In the genomic region with DNA sequence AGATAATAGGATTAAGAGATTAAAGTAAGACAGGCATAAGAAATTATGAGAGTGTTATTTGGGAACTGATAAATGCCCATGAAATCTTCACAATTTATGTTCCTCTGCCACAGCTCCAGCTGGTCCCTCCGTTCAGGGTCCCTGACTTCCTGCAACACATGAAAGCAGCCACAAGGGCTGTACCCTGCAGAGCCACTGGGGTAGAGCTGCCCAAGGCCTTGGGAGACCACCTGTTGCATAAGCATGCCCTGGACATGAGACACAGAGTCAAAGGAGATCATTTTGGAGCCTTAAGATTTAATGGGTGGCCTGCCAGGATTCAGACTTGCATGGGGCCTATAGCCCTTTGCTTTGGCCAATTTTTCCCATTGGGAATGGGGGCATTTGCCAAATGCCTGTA, we compare ENCODE assay signal across 21 cellular contexts. TPM values are rescaled to one million over a fixed set of nuclear protein-coding genes. Genes with fewer than 3 reads are reported as not detected.
"Had no signal": no experiment of that assay in that cellular context is flagged by ENCODE, and none has a peak within 500 bp of the region (broad histone marks: within the 10 kb centered on the region; RNA-seq: fewer than 3 reads in every experiment).

No MANE protein-coding gene starts in this region.

RNA-seq across cellular contexts. Expression of a gene that starts 10.7 kb away (rescaled TPM):
- total RNA-seq: activated naive CD4-positive, alpha-beta T cell treated with anti-CD3 and anti-CD28 coated beads for 36 hours; activated naive CD4-positive, alpha-beta T cell treated with anti-CD3 and anti-CD28 coated beads, Interleukin-2, amount 50 U/mL, for 72 hours; activated naive CD8-positive, alpha-beta T cell treated with anti-CD3 and anti-CD28 coated beads for 36 hours; activated naive CD8-positive, alpha-beta T cell treated with anti-CD3 and anti-CD28 coated beads, Interleukin-2, amount 10 ng/mL, durations not matched to agents 7 days and 5 days; activated T-cell treated with anti-CD3 and anti-CD28 coated beads, Interleukin-2, amount 50 U/mL, for 4 hours; activated T-cell treated with anti-CD3 and anti-CD28 coated beads, Interleukin-2, amount 50 U/mL, for 72 hours; activated T-helper 1 cell treated with anti-CD3 and anti-CD28 coated beads, Interleukin-12 subunit alpha, Interleukin-12 subunit beta, Interleukin-2, Interleukin-4 antibody, amounts not matched to agents 30 ng/mL and 10 ng/mL and 1 ng/mL, durations not matched to agents 14 hours and 24 hours and 36 hours; activated T-helper 17 cell treated with anti-CD3 and anti-CD28 coated beads, Interleukin-2, amount 50 U/mL, for 72 hours; activated T-helper 2 cell treated with anti-CD3 and anti-CD28 coated beads, Interferon-gamma antibody, Interleukin-2, Interleukin-4, amounts not matched to agents 10 μg/mL and 5 μg/mL and 100 μg/mL, durations not matched to agents 14 hours and 24 hours and 36 hours; adrenal gland; aorta; ascending aorta; astrocyte; body of pancreas; breast epithelium; bronchial epithelial cell; cardiac muscle cell; cardiac septum; cerebellum; chondrocyte had no signal
- polyA plus RNA-seq: aorta, cardiac muscle cell had no signal

RNA-seq across cellular contexts. Expression of a gene that starts 37.9 kb away (rescaled TPM):
- total RNA-seq: activated naive CD4-positive, alpha-beta T cell treated with anti-CD3 and anti-CD28 coated beads for 36 hours; activated naive CD4-positive, alpha-beta T cell treated with anti-CD3 and anti-CD28 coated beads, Interleukin-2, amount 50 U/mL, for 72 hours; activated naive CD8-positive, alpha-beta T cell treated with anti-CD3 and anti-CD28 coated beads for 36 hours; activated naive CD8-positive, alpha-beta T cell treated with anti-CD3 and anti-CD28 coated beads, Interleukin-2, amount 10 ng/mL, durations not matched to agents 7 days and 5 days; activated T-cell treated with anti-CD3 and anti-CD28 coated beads, Interleukin-2, amount 50 U/mL, for 4 hours; activated T-cell treated with anti-CD3 and anti-CD28 coated beads, Interleukin-2, amount 50 U/mL, for 72 hours; activated T-helper 1 cell treated with anti-CD3 and anti-CD28 coated beads, Interleukin-12 subunit alpha, Interleukin-12 subunit beta, Interleukin-2, Interleukin-4 antibody, amounts not matched to agents 30 ng/mL and 10 ng/mL and 1 ng/mL, durations not matched to agents 14 hours and 24 hours and 36 hours; activated T-helper 17 cell treated with anti-CD3 and anti-CD28 coated beads, Interleukin-2, amount 50 U/mL, for 72 hours; activated T-helper 2 cell treated with anti-CD3 and anti-CD28 coated beads, Interferon-gamma antibody, Interleukin-2, Interleukin-4, amounts not matched to agents 10 μg/mL and 5 μg/mL and 100 μg/mL, durations not matched to agents 14 hours and 24 hours and 36 hours; aorta; ascending aorta; astrocyte; body of pancreas; breast epithelium; bronchial epithelial cell; cardiac muscle cell; cardiac septum; cerebellum; chondrocyte had no signal
- polyA plus RNA-seq: adipose tissue, adrenal gland, aorta, cardiac muscle cell had no signal

RNA-seq across cellular contexts. Expression of a gene that starts 56.2 kb away (rescaled TPM):
- total RNA-seq: activated naive CD4-positive, alpha-beta T cell treated with anti-CD3 and anti-CD28 coated beads for 36 hours; activated naive CD4-positive, alpha-beta T cell treated with anti-CD3 and anti-CD28 coated beads, Interleukin-2, amount 50 U/mL, for 72 hours; activated naive CD8-positive, alpha-beta T cell treated with anti-CD3 and anti-CD28 coated beads for 36 hours; activated naive CD8-positive, alpha-beta T cell treated with anti-CD3 and anti-CD28 coated beads, Interleukin-2, amount 10 ng/mL, durations not matched to agents 7 days and 5 days; activated T-cell treated with anti-CD3 and anti-CD28 coated beads, Interleukin-2, amount 50 U/mL, for 4 hours; activated T-cell treated with anti-CD3 and anti-CD28 coated beads, Interleukin-2, amount 50 U/mL, for 72 hours; activated T-helper 1 cell treated with anti-CD3 and anti-CD28 coated beads, Interleukin-12 subunit alpha, Interleukin-12 subunit beta, Interleukin-2, Interleukin-4 antibody, amounts not matched to agents 30 ng/mL and 10 ng/mL and 1 ng/mL, durations not matched to agents 14 hours and 24 hours and 36 hours; activated T-helper 17 cell treated with anti-CD3 and anti-CD28 coated beads, Interleukin-2, amount 50 U/mL, for 72 hours; activated T-helper 2 cell treated with anti-CD3 and anti-CD28 coated beads, Interferon-gamma antibody, Interleukin-2, Interleukin-4, amounts not matched to agents 10 μg/mL and 5 μg/mL and 100 μg/mL, durations not matched to agents 14 hours and 24 hours and 36 hours; adrenal gland; aorta; ascending aorta; astrocyte; body of pancreas; bronchial epithelial cell; cardiac muscle cell; cardiac septum; chondrocyte had no signal
- polyA plus RNA-seq: adipose tissue, adrenal gland, aorta, cardiac muscle cell had no signal

RNA-seq across cellular contexts. Expression of a gene that starts 58.8 kb away (rescaled TPM):
- total RNA-seq: activated naive CD4-positive, alpha-beta T cell treated with anti-CD3 and anti-CD28 coated beads for 36 hours; activated naive CD4-positive, alpha-beta T cell treated with anti-CD3 and anti-CD28 coated beads, Interleukin-2, amount 50 U/mL, for 72 hours; activated naive CD8-positive, alpha-beta T cell treated with anti-CD3 and anti-CD28 coated beads for 36 hours; activated naive CD8-positive, alpha-beta T cell treated with anti-CD3 and anti-CD28 coated beads, Interleukin-2, amount 10 ng/mL, durations not matched to agents 7 days and 5 days; activated T-cell treated with anti-CD3 and anti-CD28 coated beads, Interleukin-2, amount 50 U/mL, for 4 hours; activated T-cell treated with anti-CD3 and anti-CD28 coated beads, Interleukin-2, amount 50 U/mL, for 72 hours; activated T-helper 1 cell treated with anti-CD3 and anti-CD28 coated beads, Interleukin-12 subunit alpha, Interleukin-12 subunit beta, Interleukin-2, Interleukin-4 antibody, amounts not matched to agents 30 ng/mL and 10 ng/mL and 1 ng/mL, durations not matched to agents 14 hours and 24 hours and 36 hours; activated T-helper 17 cell treated with anti-CD3 and anti-CD28 coated beads, Interleukin-2, amount 50 U/mL, for 72 hours; activated T-helper 2 cell treated with anti-CD3 and anti-CD28 coated beads, Interferon-gamma antibody, Interleukin-2, Interleukin-4, amounts not matched to agents 10 μg/mL and 5 μg/mL and 100 μg/mL, durations not matched to agents 14 hours and 24 hours and 36 hours; adrenal gland; aorta; ascending aorta; astrocyte; body of pancreas; breast epithelium; bronchial epithelial cell; cardiac muscle cell; cardiac septum; cerebellum; chondrocyte had no signal
- polyA plus RNA-seq: adipose tissue, adrenal gland, aorta, cardiac muscle cell had no signal
